ENCODE assay signal across 9 cellular contexts in the genomic region with DNA sequence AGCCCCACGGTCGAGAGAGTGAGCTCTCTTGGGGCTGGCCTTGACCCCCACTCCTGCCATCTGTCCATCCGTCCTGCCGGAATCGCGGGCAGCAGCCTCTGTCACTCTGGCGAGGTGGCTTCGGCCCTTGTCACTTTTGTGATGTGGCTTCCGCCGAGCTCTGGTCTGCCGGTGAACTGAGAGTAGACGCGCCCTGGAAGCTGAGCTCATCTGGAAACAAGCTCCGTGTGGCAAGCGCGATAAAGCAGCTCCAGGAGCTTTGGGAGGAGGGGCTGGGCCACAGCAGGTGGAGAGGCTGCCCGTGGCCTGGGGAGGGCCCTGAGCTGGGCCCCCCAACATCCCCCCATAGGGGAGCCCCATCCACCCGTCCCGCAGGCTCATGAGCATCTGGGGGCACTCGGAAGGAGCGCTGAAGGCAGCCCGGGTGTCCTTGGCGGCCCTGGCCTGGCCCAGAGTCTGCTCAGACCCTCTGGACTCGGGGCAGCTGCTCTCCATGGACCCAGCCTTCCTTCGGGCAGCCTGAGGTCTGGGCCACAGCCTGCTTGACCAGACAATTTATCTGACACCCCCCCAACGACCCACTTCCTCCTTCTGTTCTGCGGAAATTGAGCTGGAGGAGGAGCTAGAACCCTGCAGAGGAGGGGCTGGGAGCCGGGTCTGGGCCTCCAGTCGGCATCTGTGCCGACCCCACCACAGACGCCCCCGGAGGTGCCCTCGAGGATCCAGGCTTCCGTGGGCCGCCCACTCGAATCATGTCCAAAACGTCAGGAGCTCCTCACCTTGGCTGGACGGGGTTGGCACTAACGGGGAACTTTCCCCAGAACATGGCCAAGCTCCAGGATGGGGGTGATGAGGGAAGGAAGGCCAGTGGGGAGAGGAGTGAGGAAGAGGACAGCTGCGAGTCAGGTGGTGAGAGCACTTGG. TPM values are rescaled to one million over a fixed set of nuclear protein-coding genes. Genes with fewer than 3 reads are reported as not detected.
DNase-seq lines count a peak whose midpoint lies in the region; ATAC-seq and TF ChIP-seq lines count a peak whose summit lies in the region.
"Had no signal": no experiment of that assay in that cellular context is flagged by ENCODE, and none has a peak within 500 bp of the region (broad histone marks: within the 10 kb centered on the region; RNA-seq: fewer than 3 reads in every experiment).

No MANE protein-coding gene starts in this region.

- TF ChIP-seq CTCF in liver (IDR thresholded peaks at IDR 0.05; ENCODE audit: low read depth, low read length, missing input control) = no peak

- H3K36me3 ChIP-seq in liver (ENCODE audit: control insufficient read depth in 4 of 4, insufficient read depth in 3 of 4, low read depth in 1 of 4, low read length in 3 of 4) = peaks cover 14 to 83% (median 39%) of the 10 kb centered on the region in 4 donors

- peaks cover 0 to 5% (median 0%) of the 10 kb centered on the region in 4 donors for H3K4me1 ChIP-seq in liver (ENCODE audit: control insufficient read depth in 4 of 4, insufficient read depth in 4 of 4, low read length in 3 of 4)

- no peaks in the 10 kb centered on the region for H3K9me3 ChIP-seq in liver (ENCODE audit: control insufficient read depth in 4 of 4, low read length in 3 of 4)

- peaks cover 0 to 4% of the 10 kb centered on the region in 2 donors for H3K36me3 Mint-ChIP-seq in activated T-cell treated with anti-CD3 and anti-CD28 coated beads, Interleukin-2, amount 50 U/mL, for 72 hours (ENCODE audit: insufficient read depth in 2 of 2)
- H3K36me3 Mint-ChIP-seq in stimulated activated naive CD8-positive, alpha-beta T cell treated with anti-CD3 and anti-CD28 coated beads, Interleukin-15, Interleukin-2, amounts not matched to agents 100 ng/mL and 50 ng/mL, for 24 hours (ENCODE audit: low read depth) = no peaks in the 10 kb centered on the region

- H3K4me3 ChIP-seq in liver (ENCODE audit: low read depth in 1 of 3, low read length in 3 of 3) = no peak overlapping the region

- no peaks in the 10 kb centered on the region for H3K27me3 Mint-ChIP-seq in activated T-cell treated with anti-CD3 and anti-CD28 coated beads, Interleukin-2, amount 50 U/mL, for 72 hours (ENCODE audit: low read depth)
- no peaks in the 10 kb centered on the region for H3K27me3 Mint-ChIP-seq in stimulated activated naive CD8-positive, alpha-beta T cell treated with anti-CD3 and anti-CD28 coated beads, Interleukin-15, Interleukin-2, amounts not matched to agents 100 ng/mL and 50 ng/mL, for 24 hours

- WGBS in liver = 68% methylated on average over 40 of the region's 40 CpGs

- H3K27me3 ChIP-seq in liver (ENCODE audit: control insufficient read depth in 4 of 4, insufficient read depth in 4 of 4, low read length in 3 of 4) = no peaks in the 10 kb centered on the region

- peak overlapping the region; percentile 55 to 61 for H3K27ac ChIP-seq in liver (ENCODE audit: low read depth in 1 of 2, low read length in 2 of 2)

- peak; percentile 36 to 45 for ATAC-seq in activated CD4-positive, CD25-positive, alpha-beta regulatory T cell treated with anti-CD3 and anti-CD28 coated beads, Interleukin-2, amount 50 U/mL, for 24 hours
- peak; percentile 45 to 66 for ATAC-seq in activated T-cell treated with anti-CD3 and anti-CD28 coated beads, Interleukin-2, amount 50 U/mL, for 72 hours (replicated peaks in 1 of 2)
- ATAC-seq in HG02840 (IDR thresholded peaks at IDR 0.05; ENCODE audit: low FRiP score, unreplicated experiment) = no peak

- H3K4me1 Mint-ChIP-seq in activated T-cell treated with anti-CD3 and anti-CD28 coated beads, Interleukin-2, amount 50 U/mL, for 72 hours (ENCODE audit: low read depth) = peaks cover 18% of the 10 kb centered on the region
- peaks cover 30% of the 10 kb centered on the region for H3K4me1 Mint-ChIP-seq in stimulated activated naive CD8-positive, alpha-beta T cell treated with anti-CD3 and anti-CD28 coated beads, Interleukin-15, Interleukin-2, amounts not matched to agents 100 ng/mL and 50 ng/mL, for 24 hours (ENCODE audit: low read depth)

- H3K9me3 Mint-ChIP-seq in activated T-cell treated with anti-CD3 and anti-CD28 coated beads, Interleukin-2, amount 50 U/mL, for 72 hours = peaks cover 0 to 4% of the 10 kb centered on the region in 2 donors
- H3K9me3 Mint-ChIP-seq in stimulated activated naive CD8-positive, alpha-beta T cell treated with anti-CD3 and anti-CD28 coated beads, Interleukin-15, Interleukin-2, amounts not matched to agents 100 ng/mL and 50 ng/mL, for 24 hours = peaks cover 8% of the 10 kb centered on the region
- H3K9me3 Mint-ChIP-seq: neural crest cell had no signal

- peak overlapping the region; percentile 63 to 76 for H3K4me3 Mint-ChIP-seq in activated T-cell treated with anti-CD3 and anti-CD28 coated beads, Interleukin-2, amount 50 U/mL, for 72 hours
- H3K4me3 Mint-ChIP-seq in stimulated activated naive CD8-positive, alpha-beta T cell treated with anti-CD3 and anti-CD28 coated beads, Interleukin-15, Interleukin-2, amounts not matched to agents 100 ng/mL and 50 ng/mL, for 24 hours = peak overlapping the region; percentile 71
- H3K4me3 Mint-ChIP-seq: neural crest cell had no signal

- no peak for DNase-seq in activated CD4-positive, CD25-positive, alpha-beta regulatory T cell treated with anti-CD3 and anti-CD28 coated beads, Interleukin-2, amount 50 U/mL, for 72 hours
- DNase-seq in activated T-cell treated with anti-CD3 and anti-CD28 coated beads, Interleukin-2, amount 50 U/mL, for 72 hours = peak; percentile 39 to 69
- no peak for DNase-seq in NCI-H69 (lab: John Stamatoyannopoulos, UW)
- no peak for DNase-seq in NCI-H1436 (lab: John Stamatoyannopoulos, UW)

- peak overlapping the region in 1 of 2 donors; percentile 10 for H3K9ac ChIP-seq in liver (ENCODE audit: low read depth in 1 of 2, low read length in 2 of 2)

- peak overlapping the region; percentile 45 for H3K27ac Mint-ChIP-seq in activated T-cell treated with anti-CD3 and anti-CD28 coated beads, Interleukin-2, amount 50 U/mL, for 72 hours
- peak overlapping the region; percentile 81 for H3K27ac Mint-ChIP-seq in stimulated activated naive CD8-positive, alpha-beta T cell treated with anti-CD3 and anti-CD28 coated beads, Interleukin-15, Interleukin-2, amounts not matched to agents 100 ng/mL and 50 ng/mL, for 24 hours

- no peak for TF ChIP-seq RAD21 in liver (IDR thresholded peaks at IDR 0.05)

TF ChIP-seq in liver, 16 proteins besides CTCF, POLR2A, EP300 and RAD21:
- TF ChIP-seq, protein P1, sequence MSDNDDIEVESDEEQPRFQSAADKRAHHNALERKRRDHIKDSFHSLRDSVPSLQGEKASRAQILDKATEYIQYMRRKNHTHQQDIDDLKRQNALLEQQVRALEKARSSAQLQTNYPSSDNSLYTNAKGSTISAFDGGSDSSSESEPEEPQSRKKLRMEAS (IDR thresholded peaks at IDR 0.05) = no peak

RNA-seq across cellular contexts. Expression of a gene that starts 59.1 kb away (rescaled TPM):
- 10 to 100 TPM; 30.4 to 40.1 TPM for total RNA-seq in activated T-cell treated with anti-CD3 and anti-CD28 coated beads, Interleukin-2, amount 50 U/mL, for 72 hours
- 10 to 100 TPM; 13.0 to 13.1 TPM for total RNA-seq in liver
- polyA plus RNA-seq in liver = 10 to 100 TPM in 1 of 2 donors, 1 to 10 TPM in 1; 8.4 to 28.0 TPM

Comparison
In these comparisons a context has a peak if more than half of its experiments do, and no peak if none do; other contexts are left out.
1. DNase-seq: peak in activated T-cell treated with anti-CD3 and anti-CD28 coated beads, Interleukin-2, amount 50 U/mL, for 72 hours (2 of 2); none in activated CD4-positive, CD25-positive, alpha-beta regulatory T cell treated with anti-CD3 and anti-CD28 coated beads, Interleukin-2, amount 50 U/mL, for 72 hours (single experiment), NCI-H69 (single experiment) and NCI-H1436 (single experiment).